Comparison of ENCODE assay signal across 1 cellular context in the genomic region with DNA sequence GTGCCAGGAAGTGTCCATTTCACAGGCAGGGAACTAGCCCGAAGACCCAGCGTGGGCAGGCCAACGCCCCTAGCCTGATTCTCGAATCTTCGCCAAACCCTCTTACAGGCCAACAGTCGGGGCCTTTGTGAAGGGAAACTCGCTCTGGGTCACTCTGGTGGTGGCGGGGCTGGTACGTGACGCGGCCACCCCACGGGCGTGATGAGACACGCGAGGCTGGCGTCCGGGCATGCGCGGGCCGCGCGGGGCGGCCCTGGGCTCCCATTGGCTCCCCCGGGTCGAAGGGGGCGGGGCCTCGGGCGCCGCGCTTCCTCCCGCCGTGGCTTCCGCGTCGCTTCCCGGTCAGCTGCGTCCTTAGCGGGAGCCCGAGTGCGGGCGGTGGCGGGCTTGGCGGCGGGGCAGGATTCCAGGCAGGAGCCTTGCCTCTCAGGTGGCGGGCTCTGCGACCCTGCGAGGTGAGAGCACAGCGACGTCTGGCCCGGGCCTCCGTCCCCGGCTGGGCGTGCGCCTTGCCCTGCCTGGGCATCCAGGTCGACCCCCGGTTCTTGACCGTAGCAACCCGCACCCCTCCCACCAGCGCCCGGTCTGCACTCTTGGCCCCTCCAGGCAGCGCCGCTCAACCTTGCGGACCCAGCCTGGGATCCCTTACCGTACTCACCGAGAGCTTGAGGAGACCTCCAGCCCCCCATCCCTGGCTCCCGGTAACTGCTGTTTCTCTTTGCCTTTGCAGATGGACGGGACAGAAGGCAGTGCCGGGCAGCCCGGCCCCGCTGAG.
A peak's percentile ranks its signal among the peaks of the same experiment; 100 is the strongest.
TF ChIP-seq lines count a peak whose summit lies in the region.

FRMD8 (plus strand) TSS at position 331 of the 775 bp plus-strand sequence; CDS start at position 731, 400 bp downstream.

TF ChIP-seq in K562, 482 proteins besides CTCF, POLR2A, EP300 and RAD21 (continued from another document and continues in another):
- 0 out of 4 replicates have a peak, but pooled peaks of 1 of the 2 experiments have one; percentile 9 for TF ChIP-seq ZMIZ1 (IDR thresholded peaks at IDR 0.05; ENCODE audit: low read depth in 2 of 2, low read length in 2 of 2)
- TF ChIP-seq, protein P1, sequence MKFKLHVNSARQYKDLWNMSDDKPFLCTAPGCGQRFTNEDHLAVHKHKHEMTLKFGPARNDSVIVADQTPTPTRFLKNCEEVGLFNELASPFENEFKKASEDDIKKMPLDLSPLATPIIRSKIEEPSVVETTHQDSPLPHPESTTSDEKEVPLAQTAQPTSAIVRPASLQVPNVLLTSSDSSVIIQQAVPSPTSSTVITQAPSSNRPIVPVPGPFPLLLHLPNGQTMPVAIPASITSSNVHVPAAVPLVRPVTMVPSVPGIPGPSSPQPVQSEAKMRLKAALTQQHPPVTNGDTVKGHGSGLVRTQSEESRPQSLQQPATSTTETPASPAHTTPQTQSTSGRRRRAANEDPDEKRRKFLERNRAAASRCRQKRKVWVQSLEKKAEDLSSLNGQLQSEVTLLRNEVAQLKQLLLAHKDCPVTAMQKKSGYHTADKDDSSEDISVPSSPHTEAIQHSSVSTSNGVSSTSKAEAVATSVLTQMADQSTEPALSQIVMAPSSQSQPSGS (CRISPR knock-in tag; IDR thresholded peaks at IDR 0.05) = 0 out of 2 replicates have a peak, but pooled peaks have one; percentile 3
- TF ChIP-seq, protein P2, sequence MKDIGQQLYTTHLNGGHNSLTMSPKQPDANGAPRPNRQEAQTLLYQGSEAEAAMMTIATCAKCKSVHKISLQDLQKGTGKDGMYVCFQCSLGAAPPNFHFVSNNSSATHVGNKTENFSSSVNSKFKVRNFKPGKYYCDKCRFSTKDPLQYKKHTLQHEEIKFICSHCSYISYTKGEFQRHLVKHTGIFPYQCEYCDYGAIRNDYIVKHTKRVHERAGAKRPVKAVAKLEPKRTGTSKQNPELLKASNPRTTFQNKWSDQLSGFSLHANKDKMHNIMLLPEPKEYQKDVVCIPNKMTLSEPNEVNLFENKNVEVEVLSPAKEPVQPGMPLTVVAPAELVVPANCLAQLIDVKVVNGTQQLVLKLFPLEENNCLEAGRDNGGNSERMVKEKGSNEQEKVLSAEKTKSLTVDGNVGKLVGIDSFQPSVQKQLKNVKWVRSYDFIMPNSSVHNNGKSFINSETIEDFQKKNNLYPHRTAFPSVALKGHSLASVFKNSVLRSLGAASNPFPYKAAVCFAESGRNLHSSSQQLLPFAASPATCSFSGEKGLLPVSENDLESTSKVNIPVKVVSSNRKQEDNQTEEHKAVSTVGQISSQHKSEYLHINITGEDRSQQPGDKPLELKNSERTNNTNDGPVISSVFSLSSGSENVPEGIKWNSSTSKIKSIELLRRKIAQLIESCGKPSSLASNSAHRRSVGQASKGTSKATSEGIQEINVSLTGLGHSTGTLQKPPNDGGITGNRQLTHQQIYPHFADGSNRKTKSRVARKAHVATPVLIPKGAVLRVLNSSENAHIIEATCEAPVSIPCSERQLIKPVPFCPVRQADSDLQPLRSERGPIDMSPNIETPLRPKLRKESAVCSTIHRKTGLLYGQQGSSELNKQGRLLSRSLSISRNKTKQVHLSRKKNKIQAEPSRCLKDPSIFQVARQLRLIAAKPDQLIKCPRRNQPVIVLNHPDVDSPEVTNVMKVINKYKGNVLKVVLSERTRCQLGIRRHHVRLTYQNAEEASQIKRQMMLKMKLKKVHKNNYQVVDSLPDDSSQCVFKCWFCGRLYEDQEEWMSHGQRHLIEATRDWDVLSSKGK (CRISPR knock-in tag; IDR thresholded peaks at IDR 0.05) = no peak
- TF ChIP-seq HDAC2 (IDR thresholded peaks at IDR 0.05) = 0 out of 2 replicates have a peak, but pooled peaks have one; percentile 66
- no peak for TF ChIP-seq ZBTB33 (CRISPR knock-in tag; IDR thresholded peaks at IDR 0.05)
- peak; percentile 59; the same call in 1 of the 2 replicates for TF ChIP-seq ATF7 (IDR thresholded peaks at IDR 0.05)
- peak; percentile 75 for TF ChIP-seq SUPT5H (IDR thresholded peaks at IDR 0.05)
- TF ChIP-seq TGIF2 (CRISPR knock-in tag; IDR thresholded peaks at IDR 0.05) = no peak; the same call in 1 of the 2 replicates
- peak; percentile 96 to 98 for TF ChIP-seq E2F6 (IDR thresholded peaks at IDR 0.05; ENCODE audit: borderline replicate concordance in 1 of 2, extremely low read depth in 1 of 2, insufficient read depth in 1 of 2, insufficient read length in 1 of 2, low read depth in 1 of 2, low read length in 1 of 2, poor library complexity in 1 of 2, severe bottlenecking in 1 of 2)
- no peak for TF ChIP-seq SMARCE1 (IDR thresholded peaks at IDR 0.05)
- peak; percentile 74 for TF ChIP-seq TAF1 (IDR thresholded peaks at IDR 0.05; ENCODE audit: control insufficient read depth, extremely low read depth, insufficient read depth, low read length, severe bottlenecking)
- no peak for TF ChIP-seq KDM4B (IDR thresholded peaks at IDR 0.05; ENCODE audit: borderline replicate concordance in 2 of 2, low read depth in 1 of 2)
- no peak for TF ChIP-seq U2AF1 (optimal IDR thresholded peaks at IDR 0.05; ENCODE audit: low read depth, low read length)
- TF ChIP-seq NEUROD1 (IDR thresholded peaks at IDR 0.05; ENCODE audit: borderline replicate concordance, low read depth, low read length, partially characterized antibody) = no peak
- no peak for TF ChIP-seq MAFK (IDR thresholded peaks at IDR 0.05; ENCODE audit: low read length)
- peak; percentile 49 for TF ChIP-seq ZNF644 (tag; IDR thresholded peaks at IDR 0.05; ENCODE audit: low read depth)
- TF ChIP-seq, protein P3, sequence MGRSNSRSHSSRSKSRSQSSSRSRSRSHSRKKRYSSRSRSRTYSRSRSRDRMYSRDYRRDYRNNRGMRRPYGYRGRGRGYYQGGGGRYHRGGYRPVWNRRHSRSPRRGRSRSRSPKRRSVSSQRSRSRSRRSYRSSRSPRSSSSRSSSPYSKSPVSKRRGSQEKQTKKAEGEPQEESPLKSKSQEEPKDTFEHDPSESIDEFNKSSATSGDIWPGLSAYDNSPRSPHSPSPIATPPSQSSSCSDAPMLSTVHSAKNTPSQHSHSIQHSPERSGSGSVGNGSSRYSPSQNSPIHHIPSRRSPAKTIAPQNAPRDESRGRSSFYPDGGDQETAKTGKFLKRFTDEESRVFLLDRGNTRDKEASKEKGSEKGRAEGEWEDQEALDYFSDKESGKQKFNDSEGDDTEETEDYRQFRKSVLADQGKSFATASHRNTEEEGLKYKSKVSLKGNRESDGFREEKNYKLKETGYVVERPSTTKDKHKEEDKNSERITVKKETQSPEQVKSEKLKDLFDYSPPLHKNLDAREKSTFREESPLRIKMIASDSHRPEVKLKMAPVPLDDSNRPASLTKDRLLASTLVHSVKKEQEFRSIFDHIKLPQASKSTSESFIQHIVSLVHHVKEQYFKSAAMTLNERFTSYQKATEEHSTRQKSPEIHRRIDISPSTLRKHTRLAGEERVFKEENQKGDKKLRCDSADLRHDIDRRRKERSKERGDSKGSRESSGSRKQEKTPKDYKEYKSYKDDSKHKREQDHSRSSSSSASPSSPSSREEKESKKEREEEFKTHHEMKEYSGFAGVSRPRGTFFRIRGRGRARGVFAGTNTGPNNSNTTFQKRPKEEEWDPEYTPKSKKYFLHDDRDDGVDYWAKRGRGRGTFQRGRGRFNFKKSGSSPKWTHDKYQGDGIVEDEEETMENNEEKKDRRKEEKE (IDR thresholded peaks at IDR 0.05; ENCODE audit: borderline replicate concordance in 1 of 2, control insufficient read depth in 1 of 2, low read depth in 2 of 2, low read length in 1 of 2) = no peak
- TF ChIP-seq CAMTA2 (CRISPR knock-in tag; conservative IDR thresholded peaks at IDR 0.05) = no peak
- TF ChIP-seq, protein P4, sequence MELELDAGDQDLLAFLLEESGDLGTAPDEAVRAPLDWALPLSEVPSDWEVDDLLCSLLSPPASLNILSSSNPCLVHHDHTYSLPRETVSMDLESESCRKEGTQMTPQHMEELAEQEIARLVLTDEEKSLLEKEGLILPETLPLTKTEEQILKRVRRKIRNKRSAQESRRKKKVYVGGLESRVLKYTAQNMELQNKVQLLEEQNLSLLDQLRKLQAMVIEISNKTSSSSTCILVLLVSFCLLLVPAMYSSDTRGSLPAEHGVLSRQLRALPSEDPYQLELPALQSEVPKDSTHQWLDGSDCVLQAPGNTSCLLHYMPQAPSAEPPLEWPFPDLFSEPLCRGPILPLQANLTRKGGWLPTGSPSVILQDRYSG (tag; conservative IDR thresholded peaks at IDR 0.05; ENCODE audit: low read depth) = 0 out of 2 replicates have a peak, but pooled peaks have one; percentile 64
- TF ChIP-seq FUS (optimal IDR thresholded peaks at IDR 0.05; ENCODE audit: low read depth, low read length) = no peak
- TF ChIP-seq, protein P5, sequence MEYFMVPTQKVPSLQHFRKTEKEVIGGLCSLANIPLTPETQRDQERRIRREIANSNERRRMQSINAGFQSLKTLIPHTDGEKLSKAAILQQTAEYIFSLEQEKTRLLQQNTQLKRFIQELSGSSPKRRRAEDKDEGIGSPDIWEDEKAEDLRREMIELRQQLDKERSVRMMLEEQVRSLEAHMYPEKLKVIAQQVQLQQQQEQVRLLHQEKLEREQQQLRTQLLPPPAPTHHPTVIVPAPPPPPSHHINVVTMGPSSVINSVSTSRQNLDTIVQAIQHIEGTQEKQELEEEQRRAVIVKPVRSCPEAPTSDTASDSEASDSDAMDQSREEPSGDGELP (CRISPR knock-in tag; IDR thresholded peaks at IDR 0.05; ENCODE audit: borderline replicate concordance) = peak; percentile 97
- TF ChIP-seq ZNF165 (CRISPR knock-in tag; IDR thresholded peaks at IDR 0.05; ENCODE audit: borderline replicate concordance) = 0 out of 2 replicates have a peak, but pooled peaks have one; percentile 65
- peak; percentile 79; the same call in 1 of the 2 replicates for TF ChIP-seq EP400 (IDR thresholded peaks at IDR 0.05)
- TF ChIP-seq, protein P6, sequence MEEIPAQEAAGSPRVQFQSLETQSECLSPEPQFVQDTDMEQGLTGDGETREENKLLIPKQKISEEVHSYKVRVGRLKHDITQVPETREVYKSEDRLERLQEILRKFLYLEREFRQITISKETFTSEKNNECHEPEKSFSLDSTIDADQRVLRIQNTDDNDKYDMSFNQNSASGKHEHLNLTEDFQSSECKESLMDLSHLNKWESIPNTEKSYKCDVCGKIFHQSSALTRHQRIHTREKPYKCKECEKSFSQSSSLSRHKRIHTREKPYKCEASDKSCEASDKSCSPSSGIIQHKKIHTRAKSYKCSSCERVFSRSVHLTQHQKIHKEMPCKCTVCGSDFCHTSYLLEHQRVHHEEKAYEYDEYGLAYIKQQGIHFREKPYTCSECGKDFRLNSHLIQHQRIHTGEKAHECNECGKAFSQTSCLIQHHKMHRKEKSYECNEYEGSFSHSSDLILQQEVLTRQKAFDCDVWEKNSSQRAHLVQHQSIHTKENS (CRISPR knock-in tag; IDR thresholded peaks at IDR 0.05) = no peak
- TF ChIP-seq ZNF197 (CRISPR knock-in tag; IDR thresholded peaks at IDR 0.05; ENCODE audit: low read depth) = no peak
- TF ChIP-seq MAX (CRISPR knock-in tag; IDR thresholded peaks at IDR 0.05) = peak; percentile 93
- TF ChIP-seq BRF1 (IDR thresholded peaks at IDR 0.05; ENCODE audit: borderline replicate concordance, extremely low read depth, insufficient read length) = no peak
- no peak for TF ChIP-seq STAG1 (CRISPR knock-in tag; IDR thresholded peaks at IDR 0.05; ENCODE audit: borderline replicate concordance)
- no peak for TF ChIP-seq LEF1 (IDR thresholded peaks at IDR 0.05)
- no peak for TF ChIP-seq ZNF639 (CRISPR knock-in tag; conservative IDR thresholded peaks at IDR 0.05 in 1 of 2, IDR thresholded peaks at IDR 0.05 in 1 of 2)
- TF ChIP-seq ERF (CRISPR knock-in tag; IDR thresholded peaks at IDR 0.05) = 0 out of 2 replicates have a peak, but pooled peaks have one; percentile 76
